ENCODE assay signal across 8 cellular contexts in the genomic region with DNA sequence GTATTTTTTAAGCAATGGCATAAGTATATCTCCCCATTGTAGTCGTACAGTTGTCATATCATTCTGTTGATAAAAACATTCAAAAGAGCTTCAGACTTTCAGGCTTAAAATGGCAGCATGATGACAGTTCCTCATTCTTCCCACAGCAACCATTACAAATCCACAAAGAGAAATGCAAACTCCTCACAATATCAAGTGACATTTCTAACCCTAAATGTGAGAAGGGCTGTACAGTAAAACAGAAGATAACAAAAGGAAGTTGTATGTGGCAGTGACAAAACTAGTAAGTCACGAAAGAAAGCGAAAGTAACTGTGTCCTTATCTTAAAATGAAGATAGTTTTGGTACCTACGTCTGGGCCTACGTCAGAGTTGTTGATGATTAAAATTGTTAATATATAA. TPM values are rescaled to one million over a fixed set of nuclear protein-coding genes. Genes with fewer than 3 reads are reported as not detected.
DNase-seq lines count a peak whose midpoint lies in the region; ATAC-seq and TF ChIP-seq lines count a peak whose summit lies in the region.

No MANE protein-coding gene starts in this region.

- DNase-seq in Peyer's patch (no peak), lower lobe of right lung (no peak), NCI-H526 treated with DMSO at 0.1 percent for 48 hours (lab: John Stamatoyannopoulos, UW) (no peak), 8988T (no peak), AG08395 (ENCODE audit: low spot score) (no peak), SKM-1 (lab: John Stamatoyannopoulos, UW; ENCODE audit: unreplicated experiment) (no peak)

- intact Hi-C loops in lower lobe of right lung (cut with DNase I) = no loop called here

- TF ChIP-seq POLR2A in Peyer's patch (IDR thresholded peaks at IDR 0.05) = no peak

- H3K36me3 ChIP-seq in Peyer's patch (no peaks in the 10 kb centered on the region), lower lobe of right lung (no peaks in the 10 kb centered on the region)

- peak overlapping the region in 2 of 4 donors; percentile 27 to 33 for H3K4me3 ChIP-seq in Peyer's patch
- peak overlapping the region; percentile 33 for H3K4me3 ChIP-seq in lower lobe of right lung

- H3K9me3 ChIP-seq in Peyer's patch (no peaks in the 10 kb centered on the region), lower lobe of right lung (no peaks in the 10 kb centered on the region)

- ATAC-seq in GM18909 (IDR thresholded peaks at IDR 0.05; ENCODE audit: poor library complexity, unreplicated experiment) (peak; percentile 90), HG02763 (IDR thresholded peaks at IDR 0.05; ENCODE audit: unreplicated experiment) (peak; percentile 83), lower lobe of right lung (peak; percentile 56 to 72)

- H3K27me3 ChIP-seq in Peyer's patch = no peaks in the 10 kb centered on the region
- H3K27me3 ChIP-seq in lower lobe of right lung (ENCODE audit: low read depth) = no peaks in the 10 kb centered on the region

- H3K27ac ChIP-seq in Peyer's patch = peak overlapping the region; percentile 3 to 40 (median 23)
- H3K27ac ChIP-seq in lower lobe of right lung = peak overlapping the region; percentile 26

- H3K4me1 ChIP-seq in Peyer's patch (no peaks in the 10 kb centered on the region), lower lobe of right lung (peaks cover 6% of the 10 kb centered on the region)

- no peak for TF ChIP-seq CTCF in Peyer's patch (IDR thresholded peaks at IDR 0.05)
- TF ChIP-seq CTCF in lower lobe of right lung (IDR thresholded peaks at IDR 0.05) = no peak

RNA-seq across cellular contexts. Expression of a gene that starts 46.7 kb away (rescaled TPM):
- total RNA-seq in Peyer's patch (10 to 100 TPM in 2 of 4 donors, 1 to 10 TPM in 2; 7.4 to 14.7 (median 10.7) TPM), lower lobe of right lung (12.1 TPM)
